Comparison of ENCODE assay signal across 24 cellular contexts in genomic region chr1:205179842-205180241, GRCh38. TPM values are rescaled to one million over a fixed set of nuclear protein-coding genes. Genes with fewer than 3 reads are reported as not detected.
DNase-seq lines count a peak whose midpoint lies in the region; ATAC-seq and TF ChIP-seq lines count a peak whose summit lies in the region.
"Had no signal": no experiment of that assay in that cellular context is flagged by ENCODE, and none has a peak within 500 bp of the region (broad histone marks: within the 10 kb centered on the region; RNA-seq: fewer than 3 reads in every experiment).

No MANE protein-coding gene starts in this region.

- H3K27ac Mint-ChIP-seq in osteocyte (ENCODE audit: unreplicated experiment): peak overlapping the region; percentile 76
- H3K27ac Mint-ChIP-seq: activated CD8-positive, alpha-beta T cell treated with anti-CD3 and anti-CD28 coated beads, Interleukin-2, amount 10 ng/mL, durations not matched to agents 7 days and 5 days; activated naive CD4-positive, alpha-beta T cell treated with anti-CD3 and anti-CD28 coated beads, Interleukin-2, amount 50 U/mL, for 24 hours; memory B cell had no signal

- no peaks in the 10 kb centered on the region for H3K27me3 Mint-ChIP-seq in osteocyte (ENCODE audit: unreplicated experiment)
- H3K27me3 Mint-ChIP-seq: activated naive CD4-positive, alpha-beta T cell treated with anti-CD3 and anti-CD28 coated beads, Interleukin-2, amount 50 U/mL, for 24 hours; CD4-positive, alpha-beta memory T cell; memory B cell; naive B cell had no signal

- 0 out of 2 replicates have a peak overlapping the region, but pooled peaks have one; percentile 2 for H3K4me3 ChIP-seq in SJSA1
- no peak overlapping the region for H3K4me3 ChIP-seq in fibroblast of mammary gland (ENCODE audit: control insufficient read depth, low read depth, low read length)
- H3K4me3 ChIP-seq: esophagus muscularis mucosa, suprapubic skin had no signal

- no peak overlapping the region for H3K4me3 Mint-ChIP-seq in osteocyte (ENCODE audit: unreplicated experiment)
- H3K4me3 Mint-ChIP-seq: activated CD8-positive, alpha-beta T cell treated with anti-CD3 and anti-CD28 coated beads, Interleukin-2, amount 10 ng/mL, durations not matched to agents 7 days and 5 days; activated naive CD4-positive, alpha-beta T cell treated with anti-CD3 and anti-CD28 coated beads, Interleukin-2, amount 50 U/mL, for 24 hours; CD4-positive, alpha-beta memory T cell; memory B cell; naive B cell had no signal

- peaks cover 6% of the 10 kb centered on the region; the same call in 1 of the 2 replicates for H3K36me3 ChIP-seq in SJSA1

- H3K9me3 ChIP-seq in SJSA1 (replicated peaks): no peaks in the 10 kb centered on the region
- H3K9me3 ChIP-seq: esophagus muscularis mucosa, suprapubic skin had no signal

- no peaks in the 10 kb centered on the region for H3K9me3 Mint-ChIP-seq in osteocyte (ENCODE audit: unreplicated experiment)
- H3K9me3 Mint-ChIP-seq: activated naive CD4-positive, alpha-beta T cell treated with anti-CD3 and anti-CD28 coated beads, Interleukin-2, amount 50 U/mL, for 24 hours; CD4-positive, alpha-beta memory T cell; memory B cell; naive B cell had no signal

- H3K4me1 Mint-ChIP-seq in osteocyte (ENCODE audit: unreplicated experiment): peaks cover 36% of the 10 kb centered on the region

- peaks cover 5% of the 10 kb centered on the region for H3K36me3 Mint-ChIP-seq in osteocyte (ENCODE audit: unreplicated experiment)

- no peaks in the 10 kb centered on the region for H3K27me3 ChIP-seq in SJSA1 (replicated peaks)
- H3K27me3 ChIP-seq: esophagus muscularis mucosa, suprapubic skin had no signal

- ATAC-seq in GM19328 (IDR thresholded peaks at IDR 0.05; ENCODE audit: unreplicated experiment) (no peak), HG03571 (IDR thresholded peaks at IDR 0.05; ENCODE audit: unreplicated experiment) (no peak)
- ATAC-seq: activated CD8-positive, alpha-beta T cell treated with anti-CD3 and anti-CD28 coated beads, Interleukin-2, amount 10 ng/mL, durations not matched to agents 7 days and 5 days; left cardiac atrium; sciatic nerve had no signal

- H3K4me1 ChIP-seq in SJSA1 (replicated peaks): peaks cover 67% of the 10 kb centered on the region

- peak overlapping the region; percentile 89 for H3K27ac ChIP-seq in SJSA1
- H3K27ac ChIP-seq: esophagus muscularis mucosa, KMS-11, suprapubic skin had no signal

- no peak for TF ChIP-seq CTCF in fibroblast of mammary gland (conservative IDR thresholded peaks at IDR 0.05; ENCODE audit: control insufficient read depth, insufficient read depth, low read depth, low read length)
- no peak for TF ChIP-seq CTCF in osteocyte (IDR thresholded peaks at IDR 0.05)

- peak; percentile 43 for DNase-seq in EL
- peak in 1 of 2 experiments; percentile 67 for DNase-seq in SJSA1 (ENCODE audit: low read depth in 1 of 2, low spot score in 2 of 2)
- peak; percentile 37 for DNase-seq in fibroblast of mammary gland (ENCODE audit: low read depth)
- no peak for DNase-seq in osteocyte (ENCODE audit: extremely low spot score, unreplicated experiment)
- no peak for DNase-seq in activated gamma-delta T cell treated with Interleukin-2 at 50 U/mL for 16 hours
- no peak for DNase-seq in DMS153 treated with DMSO at 0.1 percent for 48 hours (lab: John Stamatoyannopoulos, UW; ENCODE audit: unreplicated experiment)
- DNase-seq: activated CD8-positive, alpha-beta T cell treated with anti-CD3 and anti-CD28 coated beads, Interleukin-2, amount 10 ng/mL, durations not matched to agents 7 days and 5 days; activated T-cell treated with anti-CD3 and anti-CD28 coated beads, Interleukin-2, amount 50 U/mL, for 48 hours; CD4-positive, alpha-beta memory T cell; effector memory CD4-positive, alpha-beta T cell; GF-D8; glutamatergic neuron; left cardiac atrium; naive B cell; NCI-H187; NCI-H446 had no signal

RNA-seq across cellular contexts. Expression of gene DSTYK, which starts 31.7 kb away (rescaled TPM):
- 8.3 and 10.2 TPM in 2 replicates for total RNA-seq in SJSA1 (2014; rRNA removed; shearing (Covaris generic))
- 15.3 and 15.6 TPM in 2 replicates for total RNA-seq in osteocyte

RNA-seq across cellular contexts. Expression of gene TMCC2, which starts 47.9 kb away (rescaled TPM):
- 8.2 and 10.3 TPM in 2 replicates for total RNA-seq in SJSA1 (2014; rRNA removed; shearing (Covaris generic))
- total RNA-seq in osteocyte: 3.4 and 4.7 TPM in 2 replicates

RNA-seq across cellular contexts. Expression of gene RBBP5, which starts 58.1 kb away (rescaled TPM):
- 15.2 and 30.2 TPM in 2 replicates for total RNA-seq in SJSA1 (2014; rRNA removed; shearing (Covaris generic))
- 14.7 and 17.3 TPM in 2 replicates for total RNA-seq in osteocyte

Comparison
In these comparisons a context has a peak if more than half of its experiments do, and no peak if none do; other contexts are left out.
1. DNase-seq: peak in EL (single experiment) and fibroblast of mammary gland (single experiment); none in osteocyte (single experiment), activated gamma-delta T cell treated with Interleukin-2 at 50 U/mL for 16 hours (single experiment) and DMS153 treated with DMSO at 0.1 percent for 48 hours (single experiment).